25 cellular contexts compared by ENCODE assay signal in the genomic region with DNA sequence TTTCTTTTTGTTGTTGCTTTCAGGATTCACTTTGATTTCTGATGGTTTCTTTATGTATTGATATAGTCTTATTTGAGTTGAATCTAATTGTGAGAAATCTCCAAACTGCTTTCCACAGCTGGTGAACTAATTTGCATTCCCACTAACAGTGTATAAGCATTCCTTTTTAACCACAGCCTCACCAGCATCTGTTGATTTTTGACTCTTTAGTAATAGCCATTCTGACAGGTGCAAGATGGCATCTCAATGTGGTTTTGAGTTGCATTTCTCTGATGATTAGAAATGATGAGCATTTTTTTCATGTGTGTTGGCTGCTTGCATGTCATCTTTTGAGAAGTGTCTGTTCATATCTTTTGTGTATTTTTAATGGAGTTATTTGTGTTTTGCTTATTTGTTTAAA.
"Had no signal": no experiment of that assay in that cellular context is flagged by ENCODE, and none has a peak within 500 bp of the region (broad histone marks: within the 10 kb centered on the region; RNA-seq: fewer than 3 reads in every experiment).

No MANE protein-coding gene starts in this region.

- FAIRE-seq: endometrium, endothelial cell of umbilical vein, frontal cortex had no signal

- H3K27me3 Mint-ChIP-seq: activated CD4-positive, alpha-beta memory T cell treated with anti-CD3 and anti-CD28 coated beads for 36 hours; activated CD4-positive, alpha-beta T cell treated with anti-CD3 and anti-CD28 coated beads for 36 hours; activated CD4-positive, alpha-beta T cell treated with anti-CD3 and anti-CD28 coated beads, Interleukin-2, amount 10 ng/mL, durations not matched to agents 24 days and 14 days; activated naive CD8-positive, alpha-beta T cell; activated T-helper 17 cell treated with anti-CD3 and anti-CD28 coated beads, Interleukin-2, amount 50 U/mL, for 72 hours had no signal

- H3K27me3 ChIP-seq: body of pancreas, colonic mucosa had no signal

- DNase-seq: activated CD4-positive, alpha-beta memory T cell treated with anti-CD3 and anti-CD28 coated beads for 36 hours; activated CD4-positive, alpha-beta T cell treated with anti-CD3 and anti-CD28 coated beads for 36 hours; activated CD4-positive, alpha-beta T cell treated with anti-CD3 and anti-CD28 coated beads, Interleukin-2, amount 10 ng/mL, durations not matched to agents 24 days and 14 days; activated CD4-positive, CD25-positive, alpha-beta regulatory T cell; activated CD4-positive, CD25-positive, alpha-beta regulatory T cell treated with anti-CD3 and anti-CD28 coated beads, Interleukin-2, amount 50 U/mL, for 72 hours; activated effector memory CD4-positive, alpha-beta T cell treated with Interleukin-2 at 50 U/mL for 16 hours; activated gamma-delta T cell treated with Interleukin-2 at 50 U/mL for 16 hours; activated naive CD4-positive, alpha-beta T cell treated with anti-CD3 and anti-CD28 coated beads, Interleukin-2, amount 50 U/mL, for 16 hours; activated naive CD4-positive, alpha-beta T cell treated with Interleukin-2 at 50 U/mL for 16 hours; activated T-cell treated with anti-CD3 and anti-CD28 coated beads, Interleukin-2, amount 50 U/mL, for 4 hours; amniotic stem cell; anterior cingulate cortex; body of pancreas; caudate nucleus; colonic mucosa; effector CD8-positive, alpha-beta T cell; foreskin fibroblast; head of caudate nucleus; T-helper 2 cell had no signal

- H3K9me3 Mint-ChIP-seq: activated CD4-positive, alpha-beta memory T cell treated with anti-CD3 and anti-CD28 coated beads for 36 hours; activated CD4-positive, alpha-beta T cell treated with anti-CD3 and anti-CD28 coated beads, Interleukin-2, amount 10 ng/mL, durations not matched to agents 24 days and 14 days; activated T-cell treated with anti-CD3 and anti-CD28 coated beads, Interleukin-2, amount 50 U/mL, for 4 hours; activated T-helper 17 cell treated with anti-CD3 and anti-CD28 coated beads, Interleukin-2, amount 50 U/mL, for 72 hours had no signal

- H3K36me3 Mint-ChIP-seq: activated CD4-positive, alpha-beta memory T cell treated with anti-CD3 and anti-CD28 coated beads for 36 hours; activated naive CD8-positive, alpha-beta T cell had no signal

- ATAC-seq: activated CD4-positive, alpha-beta T cell treated with anti-CD3 and anti-CD28 coated beads for 36 hours; activated T-cell treated with anti-CD3 and anti-CD28 coated beads, Interleukin-2, amount 50 U/mL, for 4 hours; activated T-helper 17 cell treated with anti-CD3 and anti-CD28 coated beads, Interleukin-2, amount 50 U/mL, for 72 hours; body of pancreas had no signal

- H3K4me1 ChIP-seq: body of pancreas, colonic mucosa had no signal

- H3K27ac ChIP-seq: body of pancreas, colonic mucosa, epithelial cell of prostate had no signal

- H3K4me3 ChIP-seq: body of pancreas, colonic mucosa had no signal

- H3K4me3 Mint-ChIP-seq: activated CD4-positive, alpha-beta memory T cell treated with anti-CD3 and anti-CD28 coated beads for 36 hours; activated CD4-positive, alpha-beta T cell treated with anti-CD3 and anti-CD28 coated beads for 36 hours; activated CD4-positive, alpha-beta T cell treated with anti-CD3 and anti-CD28 coated beads, Interleukin-2, amount 10 ng/mL, durations not matched to agents 24 days and 14 days; activated naive CD8-positive, alpha-beta T cell; activated T-cell treated with anti-CD3 and anti-CD28 coated beads, Interleukin-2, amount 50 U/mL, for 4 hours; activated T-helper 17 cell treated with anti-CD3 and anti-CD28 coated beads, Interleukin-2, amount 50 U/mL, for 72 hours had no signal

- H3K27ac Mint-ChIP-seq: activated CD4-positive, alpha-beta memory T cell treated with anti-CD3 and anti-CD28 coated beads for 36 hours; activated CD4-positive, alpha-beta T cell treated with anti-CD3 and anti-CD28 coated beads for 36 hours; activated CD4-positive, alpha-beta T cell treated with anti-CD3 and anti-CD28 coated beads, Interleukin-2, amount 10 ng/mL, durations not matched to agents 24 days and 14 days; activated naive CD8-positive, alpha-beta T cell; activated T-helper 17 cell treated with anti-CD3 and anti-CD28 coated beads, Interleukin-2, amount 50 U/mL, for 72 hours had no signal

- H3K36me3 ChIP-seq: colonic mucosa had no signal

- H3K9me3 ChIP-seq: body of pancreas, colonic mucosa had no signal

- H3K4me1 Mint-ChIP-seq: activated CD4-positive, alpha-beta T cell treated with anti-CD3 and anti-CD28 coated beads for 36 hours; activated CD4-positive, alpha-beta T cell treated with anti-CD3 and anti-CD28 coated beads, Interleukin-2, amount 10 ng/mL, durations not matched to agents 24 days and 14 days; activated T-helper 17 cell treated with anti-CD3 and anti-CD28 coated beads, Interleukin-2, amount 50 U/mL, for 72 hours had no signal
